In the genomic region with DNA sequence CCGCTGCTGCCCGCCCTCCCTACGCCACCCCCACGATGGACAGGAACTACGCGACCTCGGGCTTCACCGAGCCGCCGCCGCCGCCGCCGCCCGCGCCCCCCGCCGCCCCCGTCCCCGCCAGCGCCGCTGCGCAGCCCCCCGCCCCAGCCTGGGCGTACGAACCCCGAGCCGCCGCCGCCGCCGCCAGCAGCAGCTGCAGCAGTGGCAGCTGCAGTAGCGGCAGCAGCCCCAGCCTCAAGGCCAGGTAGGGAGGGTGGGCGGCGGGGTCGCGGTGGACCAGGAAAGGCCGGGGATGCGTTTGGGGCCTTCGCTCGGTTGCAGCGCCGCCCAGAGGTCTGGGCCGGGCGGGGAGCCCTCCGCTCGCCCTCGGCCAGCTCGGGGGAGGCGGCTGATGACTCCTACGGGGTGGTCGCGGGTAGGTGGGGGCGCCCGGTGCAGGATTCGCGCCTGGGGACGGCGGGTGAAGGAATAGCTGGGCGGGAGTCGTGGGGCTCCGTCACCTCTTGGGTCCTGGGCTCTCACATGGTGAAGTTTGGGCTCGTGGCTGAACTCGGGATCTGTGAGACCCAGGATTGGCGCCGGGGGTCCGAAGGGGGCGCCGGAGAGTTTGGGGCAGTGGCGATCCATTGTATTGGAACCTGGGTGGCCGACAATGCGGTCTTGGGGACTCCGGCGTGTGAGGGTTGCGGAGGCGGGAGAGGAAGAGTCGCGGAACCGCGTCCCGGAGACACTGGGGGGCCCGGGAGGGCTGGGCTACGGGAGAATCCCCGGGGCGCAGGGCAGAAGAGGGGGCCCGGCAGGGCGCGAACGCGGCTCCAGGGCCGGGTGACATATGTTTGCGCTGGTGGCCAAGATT, we compare ENCODE assay signal across 8 cellular contexts. TPM values are rescaled to one million over a fixed set of nuclear protein-coding genes. Genes with fewer than 3 reads are reported as not detected.
DNase-seq lines count a peak whose midpoint lies in the region; ATAC-seq and TF ChIP-seq lines count a peak whose summit lies in the region.

No MANE protein-coding gene starts in this region.

- H3K4me1 ChIP-seq in GM23248 (ENCODE audit: insufficient read depth) = peaks cover 22% of the 10 kb centered on the region

- peaks cover 45% of the 10 kb centered on the region for H3K79me2 ChIP-seq in GM23248 (ENCODE audit: insufficient read depth)

- 1% methylated on average over 31 to 91 of the region's 92 CpGs for WGBS in GM23248 (ENCODE audit: low coverage in 1 of 2, low lambda C conversion rate in 2 of 2, missing lambda C conversion rate in 2 of 2), 2 experiments

- ATAC-seq in left colon = peak; percentile 54
- no peak for ATAC-seq in GM18858 (IDR thresholded peaks at IDR 0.05; ENCODE audit: unreplicated experiment)

- no peaks in the 10 kb centered on the region for H3K9me3 ChIP-seq in GM23248 (ENCODE audit: low read depth)

- peak overlapping the region; percentile 81 for H3K27ac ChIP-seq in GM23248

- peak; percentile 25 for TF ChIP-seq CTCF in GM12864 (IDR thresholded peaks at IDR 0.05; ENCODE audit: low read depth, low read length, missing control alignments)

- intact Hi-C loops in left colon (cut with DNase I, micrococcal nuclease) = no loop called here

- H3K36me3 ChIP-seq in GM23248 (ENCODE audit: low read depth) = no peaks in the 10 kb centered on the region

- H3K27me3 ChIP-seq in GM23248 (replicated peaks; ENCODE audit: insufficient read depth) = no peaks in the 10 kb centered on the region

- in situ Hi-C loops in GM23248 (cut with MboI) = no loop called here

- H3K9ac ChIP-seq in GM23248 = peak overlapping the region; percentile 87

- H4K20me1 ChIP-seq in GM23248 (ENCODE audit: insufficient read depth) = no peaks in the 10 kb centered on the region

- H3K4me2 ChIP-seq in GM23248 (ENCODE audit: unreplicated experiment) = peak overlapping the region; percentile 89

- peaks cover 20% of the 10 kb centered on the region for H3F3A ChIP-seq in GM23248 (ENCODE audit: insufficient read depth)

- no peak for DNase-seq in GM12864 (ENCODE audit: low read depth)
- peak; percentile 80 for DNase-seq in GM23248
- peak; percentile 49 for DNase-seq in LHCN-M2 (ENCODE audit: low read depth)
- peak; percentile 57 for DNase-seq in activated CD4-positive, CD25-positive, alpha-beta regulatory T cell treated with anti-CD3 and anti-CD28 coated beads, Interleukin-2, amount 50 U/mL, for 72 hours
- peak; percentile 50 for DNase-seq in cerebellum (ENCODE audit: low spot score)
- DNase-seq in left colon = peak; percentile 71 to 74
- DNase-seq in stimulated activated CD4-positive, alpha-beta T cell treated with anti-CD3 and anti-CD28 coated beads, Interleukin-1b, Interleukin-23, amount 100 ng/mL, for 48 hours = peak; percentile 51

- H3K9me2 ChIP-seq in GM23248 (ENCODE audit: insufficient read depth) = no peaks in the 10 kb centered on the region

- peak overlapping the region; percentile 69 for H2AFZ ChIP-seq in GM23248

- peak overlapping the region; percentile 95 for H3K4me3 ChIP-seq in GM12864 (ENCODE audit: low read depth, low read length)
- peak overlapping the region; percentile 99 for H3K4me3 ChIP-seq in GM23248

RNA-seq across cellular contexts. Expression of a gene that starts 0.7 kb away (rescaled TPM):
- total RNA-seq in GM23248 (2014; rRNA removed; shearing (Covaris generic)) = 16.5 and 16.7 TPM in 2 replicates
- polyA plus RNA-seq in GM23248 (2016; fragmentation: Nextera tagmentation; extraction: Ambion mirVana) = 3.6 and 4.9 TPM in 2 replicates
- total RNA-seq in LHCN-M2 (2014; rRNA removed) = 24.3 and 30.2 TPM in 2 replicates
- polyA plus RNA-seq in LHCN-M2 (2012) = 4.8 TPM
- total RNA-seq in cerebellum = 100.0 TPM
- 10 to 100 TPM; 18.6 to 22.8 TPM for total RNA-seq in left colon
